ENCODE assay signal across 16 cellular contexts in genomic region chr3:127396473-127396872, GRCh38.
DNase-seq lines count a peak whose midpoint lies in the region; ATAC-seq and TF ChIP-seq lines count a peak whose summit lies in the region.
"Had no signal": no experiment of that assay in that cellular context is flagged by ENCODE, and none has a peak within 500 bp of the region (broad histone marks: within the 10 kb centered on the region; RNA-seq: fewer than 3 reads in every experiment).

No MANE protein-coding gene starts in this region.

- no peak overlapping the region for H3K14ac ChIP-seq in trophoblast cell (ENCODE audit: low read length)

- no peak overlapping the region for H2AFZ ChIP-seq in trophoblast cell (ENCODE audit: insufficient read depth, low read length, poor library complexity)

- H2AK5ac ChIP-seq in trophoblast cell (ENCODE audit: low read length): no peak overlapping the region

- no peak overlapping the region for H3K18ac ChIP-seq in trophoblast cell (ENCODE audit: low read length)

- no peak overlapping the region for H4K12ac ChIP-seq in trophoblast cell (ENCODE audit: low read depth, low read length)

- BruUV-seq in A673 (replicated peaks; lab: Mats Ljungman, UMichigan): no TSS peak

- H3K23ac ChIP-seq in trophoblast cell (ENCODE audit: low read length): no peak overlapping the region

- no peak overlapping the region for H2BK12ac ChIP-seq in trophoblast cell (ENCODE audit: low read length)

- H2BK120ac ChIP-seq in trophoblast cell (ENCODE audit: insufficient read depth, low read length, poor library complexity): no peak overlapping the region

- CTCF ChIA-PET in A673 (lab: Charles Lee): no interaction called here

- H3K79me1 ChIP-seq in trophoblast cell (ENCODE audit: low read length): no peaks in the 10 kb centered on the region

- peak; percentile 68 for DNase-seq in A673 (ENCODE audit: low spot score)
- peak; percentile 71 for DNase-seq in NT2/D1 (ENCODE audit: low read depth, low spot score)
- DNase-seq in iPS-NIHi7 (ENCODE audit: extremely low spot score): peak; percentile 85
- DNase-seq in trophoblast cell: no peak
- DNase-seq in NCI-H2227 treated with DMSO at 0.1 percent for 48 hours (lab: John Stamatoyannopoulos, UW): no peak
- DNase-seq in KBM-7: no peak
- DNase-seq: 8988T, HCEC 1CT, NCI-H1092, NCI-H1694, NCI-H446, NCI-H748 treated with DMSO at 0.1 percent for 48 hours, SHP77 had no signal

- H3K9me3 ChIP-seq in A673 (ENCODE audit: low read depth, low read length, poor library complexity, severe bottlenecking) (no peaks in the 10 kb centered on the region), NT2/D1 (ENCODE audit: insufficient read depth, low read length) (peaks cover 12% of the 10 kb centered on the region), trophoblast cell (ENCODE audit: insufficient read depth, low read depth, low read length) (peaks cover 3% of the 10 kb centered on the region)

- H4K91ac ChIP-seq in trophoblast cell (ENCODE audit: low read depth, low read length): no peak overlapping the region

- in situ Hi-C loops in KBM-7 (cut with MboI; ENCODE audit: low pct_unique_long_range_greater_than_20kb, low sequenced_read_pairs): no loop called here

- no peak overlapping the region for H2BK5ac ChIP-seq in trophoblast cell (ENCODE audit: low read depth, low read length, poor library complexity)

- H3K27me3 ChIP-seq in A673 (replicated peaks; ENCODE audit: insufficient read depth, low read depth, low read length, poor library complexity): no peaks in the 10 kb centered on the region
- no peaks in the 10 kb centered on the region for H3K27me3 ChIP-seq in NT2/D1 (ENCODE audit: insufficient read depth, insufficient read length)
- H3K27me3 ChIP-seq in trophoblast cell (ENCODE audit: insufficient read depth, low read length): no peaks in the 10 kb centered on the region

- no peak overlapping the region for H3K4ac ChIP-seq in trophoblast cell (ENCODE audit: low read depth, low read length)

- H3K4me2 ChIP-seq in trophoblast cell (ENCODE audit: low read length): peak overlapping the region; percentile 29
- H3K4me2 ChIP-seq: BLaER1 treated with 17β-estradiol and CSF1 and Interleukin-3, amounts not matched to agents 10 nM and 100 nM had no signal

- WGBS in trophoblast cell (ENCODE audit: extremely low coverage, insufficient coverage, insufficient read length): no CpG with 5 or more reads among the region's 8 CpGs

- no peak overlapping the region for H3K27ac ChIP-seq in A673 (ENCODE audit: low read depth, low read length, poor library complexity, severe bottlenecking)
- H3K27ac ChIP-seq in trophoblast cell (ENCODE audit: low read depth, low read length): no peak overlapping the region
- H3K27ac ChIP-seq: BLaER1 treated with 17β-estradiol and CSF1 and Interleukin-3, amounts not matched to agents 10 nM and 100 nM had no signal

- no peaks in the 10 kb centered on the region for H3K36me3 ChIP-seq in A673 (ENCODE audit: insufficient read depth, low read length, poor library complexity, severe bottlenecking)
- H3K36me3 ChIP-seq in NT2/D1 (ENCODE audit: insufficient read depth, insufficient read length, low read length): no peaks in the 10 kb centered on the region
- H3K36me3 ChIP-seq in trophoblast cell (ENCODE audit: control insufficient read depth in 1 of 2, insufficient read depth in 2 of 2, low read length in 2 of 2): no peaks in the 10 kb centered on the region
- H3K36me3 ChIP-seq: BLaER1 treated with 17β-estradiol and CSF1 and Interleukin-3, amounts not matched to agents 10 nM and 100 nM had no signal

- H4K8ac ChIP-seq in trophoblast cell (ENCODE audit: low read depth, low read length): no peak overlapping the region

- no peak for ATAC-seq in GM19351 (IDR thresholded peaks at IDR 0.05; ENCODE audit: unreplicated experiment)
- ATAC-seq in GM18907 (IDR thresholded peaks at IDR 0.05; ENCODE audit: unreplicated experiment): no peak

- no peak overlapping the region for H3K4me3 ChIP-seq in A673 (ENCODE audit: low read depth, low read length, poor library complexity, severe bottlenecking)
- no peak overlapping the region for H3K4me3 ChIP-seq in NT2/D1 (ENCODE audit: insufficient read length, low read depth)
- no peak overlapping the region for H3K4me3 ChIP-seq in trophoblast cell (ENCODE audit: low read depth, low read length)
- H3K4me3 ChIP-seq: BLaER1 treated with 17β-estradiol and CSF1 and Interleukin-3, amounts not matched to agents 10 nM and 100 nM had no signal

- H3K9ac ChIP-seq in NT2/D1 (ENCODE audit: insufficient read length, low read depth) (no peak overlapping the region), trophoblast cell (ENCODE audit: low read length) (no peak overlapping the region)
- H3K9ac ChIP-seq: BLaER1 treated with 17β-estradiol and CSF1 and Interleukin-3, amounts not matched to agents 10 nM and 100 nM had no signal

- H3K79me2 ChIP-seq in trophoblast cell (ENCODE audit: control insufficient read depth, insufficient read depth, low read length, poor library complexity): no peaks in the 10 kb centered on the region

- H3K4me1 ChIP-seq in A673 (ENCODE audit: insufficient read depth, low read length, poor library complexity, severe bottlenecking) (peaks cover 6% of the 10 kb centered on the region), NT2/D1 (ENCODE audit: insufficient read depth, insufficient read length) (peaks cover 23% of the 10 kb centered on the region), trophoblast cell (ENCODE audit: control insufficient read depth in 1 of 2, insufficient read depth in 2 of 2, low read length in 2 of 2) (peaks cover 8 to 10% of the 10 kb centered on the region in 2 experiments)

- intact Hi-C loops in A673 (cut with micrococcal nuclease; ENCODE audit: unreplicated experiment): no loop called here

- no peak for TF ChIP-seq CTCF in A673 (conservative IDR thresholded peaks at IDR 0.05; ENCODE audit: low read depth, low read length)

- POLR2A ChIA-PET in A673 (lab: Charles Lee; ENCODE audit: low non-redundant PET): no interaction called here

Comparison
In these comparisons a context has a peak if more than half of its experiments do, and no peak if none do; other contexts are left out.
1. DNase-seq: peak in A673 (single experiment), NT2/D1 (single experiment) and iPS-NIHi7 (single experiment); none in trophoblast cell (0 of 2), NCI-H2227 treated with DMSO at 0.1 percent for 48 hours (single experiment) and KBM-7 (single experiment).